ENCODE assay signal across 8 cellular contexts in the genomic region with DNA sequence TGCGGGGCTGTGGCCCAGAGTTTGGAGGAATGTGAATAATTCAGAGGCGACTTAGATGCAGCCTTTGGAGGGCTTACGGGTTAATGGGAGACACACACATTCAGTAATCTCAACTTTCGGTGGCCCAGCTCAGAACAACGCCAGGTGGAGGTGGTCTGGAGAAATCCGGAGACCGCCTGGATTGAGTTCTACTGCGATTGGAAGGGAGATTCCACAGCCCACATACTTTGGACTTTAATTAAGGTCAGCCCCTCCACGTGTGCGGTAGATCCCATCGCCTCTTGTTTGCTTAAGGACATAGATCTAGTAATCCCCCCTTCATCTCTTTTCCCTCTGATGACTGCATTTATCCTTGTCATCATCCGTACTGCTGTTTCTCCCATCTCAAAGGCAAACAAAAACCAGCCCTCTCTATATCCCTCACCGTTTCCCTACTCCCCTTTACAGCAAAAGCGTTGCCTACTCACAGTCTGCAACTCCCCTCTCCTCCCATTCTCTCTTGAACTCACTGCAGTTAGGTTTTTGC. TPM values are rescaled to one million over a fixed set of nuclear protein-coding genes. Genes with fewer than 3 reads are reported as not detected.
DNase-seq lines count a peak whose midpoint lies in the region; ATAC-seq and TF ChIP-seq lines count a peak whose summit lies in the region.

No MANE protein-coding gene starts in this region.

- intact Hi-C loops in activated B cell treated with CpG ODN at 0.5 μM for 24 hours (cut with micrococcal nuclease) (loop anchor here (1.0 to 2.0 kb wide), 9 partner anchors 44 to 323 kb away; partner anchors contain the start of genes EIF3I, HDAC1, KPNA6 and MARCKSL1), right cardiac atrium (cut with DNase I) (loop anchor here in 1 of 4 donors (10.0 kb wide), 1 partner anchor 480 kb away; the partner anchor contains the start of gene FNDC5)

- H3K27ac Mint-ChIP-seq in HFFc6 (peak overlapping the region; percentile 97), activated B cell treated with CpG ODN at 0.5 μM for 24 hours (peak overlapping the region; percentile 98)

- H3K4me3 ChIP-seq in right cardiac atrium (ENCODE audit: low read length) (peak overlapping the region; percentile 68), skin epidermis (peak overlapping the region; percentile 65 to 87 (median 76))

- H3K9me3 Mint-ChIP-seq in HFFc6 (no peaks in the 10 kb centered on the region), activated B cell treated with CpG ODN at 0.5 μM for 24 hours (no peaks in the 10 kb centered on the region)

- TF ChIP-seq CTCF in HFFc6 (IDR thresholded peaks at IDR 0.05) (no peak), activated B cell treated with CpG ODN at 0.5 μM for 24 hours (IDR thresholded peaks at IDR 0.05) (no peak)

- H3K9me3 ChIP-seq in right cardiac atrium (ENCODE audit: control insufficient read depth, low read length) = no peaks in the 10 kb centered on the region

- WGBS in right cardiac atrium = under 1% methylated on average over 14 of the region's 14 CpGs

- H3K36me3 Mint-ChIP-seq in HFFc6 (ENCODE audit: low read depth) = peaks cover 12% of the 10 kb centered on the region; the same call in 1 of the 2 replicates
- peaks cover 13% of the 10 kb centered on the region for H3K36me3 Mint-ChIP-seq in activated B cell treated with CpG ODN at 0.5 μM for 24 hours (ENCODE audit: low read depth)

- no peaks in the 10 kb centered on the region for H3K27me3 ChIP-seq in right cardiac atrium (ENCODE audit: control insufficient read depth, insufficient read depth)

- CTCF ChIA-PET in activated B cell treated with CpG ODN at 0.5 μM for 24 hours (lab: Charles Lee) = interaction anchor here (1.0 to 1.7 kb wide), 11 partner anchors 17 to 284 kb away, joined by 3 to 9 read pairs (median 4); partner anchors contain the start of gene MARCKSL1

- peak; percentile 61 for DNase-seq in COR-L47 (lab: John Stamatoyannopoulos, UW)
- no peak for DNase-seq in HFFc6
- DNase-seq in activated B cell treated with CpG ODN at 0.5 μM for 24 hours = no peak
- no peak for DNase-seq in right cardiac atrium
- no peak for DNase-seq in H4 (ENCODE audit: low spot score)
- DNase-seq in cerebellum (ENCODE audit: low spot score) = no peak
- DNase-seq in NCI-H774 (lab: John Stamatoyannopoulos, UW) = no peak

- POLR2A ChIA-PET in activated B cell treated with CpG ODN at 0.5 μM for 24 hours (lab: Charles Lee) = interaction anchor here (0.6 to 3.4 kb wide), 25 partner anchors 11 to 750 kb away, joined by 3 to 64 read pairs (median 5); partner anchors contain the start of genes EIF3I, HDAC1, IQCC and KPNA6

- peak overlapping the region; percentile 97 for H3K27ac ChIP-seq in right cardiac atrium (ENCODE audit: low read length)
- H3K27ac ChIP-seq in skin epidermis = peak overlapping the region; percentile 3 to 97 (median 87)

- H3K27me3 Mint-ChIP-seq in HFFc6 (ENCODE audit: insufficient read depth) (no peaks in the 10 kb centered on the region; the same call in 1 of the 2 replicates), activated B cell treated with CpG ODN at 0.5 μM for 24 hours (no peaks in the 10 kb centered on the region)

- H3K4me1 ChIP-seq in right cardiac atrium (ENCODE audit: control insufficient read depth, insufficient read depth, low read length) = peaks cover 2% of the 10 kb centered on the region

- H3K4me3 Mint-ChIP-seq in HFFc6 (peak overlapping the region; percentile 97), activated B cell treated with CpG ODN at 0.5 μM for 24 hours (peak overlapping the region; percentile 100)

- H3K4me1 Mint-ChIP-seq in HFFc6 (ENCODE audit: low read depth) = peaks cover 28% of the 10 kb centered on the region
- H3K4me1 Mint-ChIP-seq in activated B cell treated with CpG ODN at 0.5 μM for 24 hours = peaks cover 27% of the 10 kb centered on the region

- ATAC-seq in activated B cell treated with CpG ODN at 0.5 μM for 24 hours (ENCODE audit: low read depth) (no peak), right cardiac atrium (peak in 1 of 2 donors; percentile 0)

RNA-seq across cellular contexts. Expression of gene BSDC1, which starts 0.7 kb away (rescaled TPM):
- total RNA-seq in HFFc6 (2021; fragmentation: NEBNext Ultra II Directional; extraction: Animal tissue kit (Norgen Biotek cat#: 25700)) = 10 to 100 TPM; 52.9 to 65.5 (median 60.1) TPM
- 51.8 and 72.2 TPM in 2 replicates for total RNA-seq in activated B cell treated with CpG ODN at 0.5 μM for 24 hours
- total RNA-seq in right cardiac atrium = 10 to 100 TPM; 40.4 to 56.0 (median 48.6) TPM
- 37.1 TPM for polyA plus RNA-seq in right cardiac atrium
- 47.0 and 47.5 TPM in 2 replicates for total RNA-seq in H4 (2014; rRNA removed; shearing (Covaris generic))
- 58.3 TPM for total RNA-seq in cerebellum

RNA-seq across cellular contexts. Expression of gene TSSK3, which starts 32.6 kb away (rescaled TPM):
- 1 to 10 TPM in 1 of 6 experiments, under 1 TPM in 5; 0.38 to 1.2 (median 0.72) TPM for total RNA-seq in HFFc6 (2021; fragmentation: NEBNext Ultra II Directional; extraction: Animal tissue kit (Norgen Biotek cat#: 25700))
- total RNA-seq in activated B cell treated with CpG ODN at 0.5 μM for 24 hours (3.5 and 6.1 TPM in 2 replicates), right cardiac atrium (1 to 10 TPM; 1.1 to 2.7 (median 1.8) TPM), cerebellum (1.8 TPM)
- polyA plus RNA-seq in right cardiac atrium = 1.5 TPM
- 0.08 and 0.90 TPM in 2 replicates for total RNA-seq in H4 (2014; rRNA removed; shearing (Covaris generic))

RNA-seq across cellular contexts. Expression of gene FAM229A, which starts 32.7 kb away (rescaled TPM):
- 1 to 10 TPM; 1.1 to 3.0 (median 1.7) TPM for total RNA-seq in HFFc6 (2021; fragmentation: NEBNext Ultra II Directional; extraction: Animal tissue kit (Norgen Biotek cat#: 25700))
- 7.6 and 11.7 TPM in 2 replicates for total RNA-seq in activated B cell treated with CpG ODN at 0.5 μM for 24 hours
- total RNA-seq in right cardiac atrium = 1 to 10 TPM; 2.0 to 5.3 (median 3.6) TPM
- 3.5 TPM for polyA plus RNA-seq in right cardiac atrium
- 0.12 and 0.16 TPM in 2 replicates for total RNA-seq in H4 (2014; rRNA removed; shearing (Covaris generic))
- 3.2 TPM for total RNA-seq in cerebellum

RNA-seq across cellular contexts. Expression of gene MARCKSL1, which starts 58.9 kb away (rescaled TPM):
- total RNA-seq in HFFc6 (2021; fragmentation: NEBNext Ultra II Directional; extraction: Animal tissue kit (Norgen Biotek cat#: 25700)) = 10 to 100 TPM in 4 of 6 experiments, 1 to 10 TPM in 2; 7.8 to 12.8 (median 11.4) TPM
- 132 TPM in 2 replicates for total RNA-seq in activated B cell treated with CpG ODN at 0.5 μM for 24 hours
- total RNA-seq in right cardiac atrium = 10 to 100 TPM; 14.5 to 52.7 (median 40.2) TPM
- polyA plus RNA-seq in right cardiac atrium = 30.6 TPM
- 102 and 133 TPM in 2 replicates for total RNA-seq in H4 (2014; rRNA removed; shearing (Covaris generic))
- total RNA-seq in cerebellum = 164 TPM
